In the genomic region with DNA sequence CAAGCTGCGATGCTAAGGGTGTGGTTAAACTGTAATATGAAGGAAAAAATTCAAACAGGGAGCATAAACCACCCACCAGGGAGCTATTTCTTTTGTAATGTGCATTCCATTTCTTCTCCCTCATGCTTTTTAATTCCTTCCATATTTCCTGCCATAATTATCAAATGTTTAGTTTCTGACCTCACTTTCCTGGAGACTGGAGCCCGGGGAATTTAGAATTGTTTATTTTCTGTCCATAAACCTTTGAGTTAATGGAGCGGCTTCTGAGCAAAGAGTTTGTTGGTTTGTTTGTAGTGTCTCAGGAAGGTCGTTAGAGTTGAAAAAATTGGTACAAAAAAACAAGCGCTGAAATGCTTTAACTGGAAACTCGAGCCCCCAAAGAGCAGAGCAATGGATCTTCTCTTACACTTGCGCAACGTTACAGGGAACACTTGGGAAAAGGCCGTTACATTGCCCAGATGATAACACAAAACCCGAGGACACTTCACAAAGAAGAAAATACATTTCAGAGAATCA, we compare ENCODE assay signal across 8 cellular contexts. TPM values are rescaled to one million over a fixed set of nuclear protein-coding genes. Genes with fewer than 3 reads are reported as not detected.
DNase-seq lines count a peak whose midpoint lies in the region; ATAC-seq and TF ChIP-seq lines count a peak whose summit lies in the region.

No MANE protein-coding gene starts in this region.

- H3K4me1 ChIP-seq in heart left ventricle: peaks cover 0 to 54% (median 43%) of the 10 kb centered on the region in 12 donors
- peaks cover 0 to 61% (median 56%) of the 10 kb centered on the region in 4 donors for H3K4me1 ChIP-seq in sigmoid colon

- TF ChIP-seq CTCF in activated B cell treated with CpG ODN at 0.5 μM for 24 hours (IDR thresholded peaks at IDR 0.05) (no peak), heart left ventricle (IDR thresholded peaks at IDR 0.05) (no peak), sigmoid colon (IDR thresholded peaks at IDR 0.05) (no peak)

- H3K27ac ChIP-seq in heart left ventricle (peak overlapping the region; percentile 91 to 98 (median 94)), sigmoid colon (peak overlapping the region; percentile 96 to 98 (median 98))

- H3K4me3 ChIP-seq in heart left ventricle (peak overlapping the region; percentile 68 to 99 (median 90)), sigmoid colon (peak overlapping the region; percentile 85 to 94 (median 89))

- peak; percentile 53 for DNase-seq in H4 (ENCODE audit: low spot score)
- no peak for DNase-seq in activated B cell treated with CpG ODN at 0.5 μM for 24 hours
- no peak for DNase-seq in heart left ventricle
- DNase-seq in sigmoid colon: peak; percentile 75
- DNase-seq in NCI-H345 treated with DMSO at 0.1 percent for 48 hours (lab: John Stamatoyannopoulos, UW; ENCODE audit: unreplicated experiment): no peak
- no peak for DNase-seq in GOT3 (lab: John Stamatoyannopoulos, UW)

- POLR2A ChIA-PET in activated B cell treated with CpG ODN at 0.5 μM for 24 hours (lab: Charles Lee): interaction anchor here (0.6 kb wide), 1 partner anchor 301 kb away, joined by 3 read pairs; no protein-coding TSS in a partner anchor

- no peaks in the 10 kb centered on the region for H3K9me3 ChIP-seq in heart left ventricle
- no peaks in the 10 kb centered on the region for H3K9me3 ChIP-seq in sigmoid colon

- H3K27me3 Mint-ChIP-seq in activated B cell treated with CpG ODN at 0.5 μM for 24 hours: peaks cover 33% of the 10 kb centered on the region

- ATAC-seq in activated B cell treated with CpG ODN at 0.5 μM for 24 hours (ENCODE audit: low read depth) (no peak), heart left ventricle (peak in 2 of 4 donors; percentile 20 to 33), GM18505 (IDR thresholded peaks at IDR 0.05; ENCODE audit: unreplicated experiment) (no peak), HG02642 (IDR thresholded peaks at IDR 0.05; ENCODE audit: poor library complexity, unreplicated experiment) (no peak)

- H3K9me3 Mint-ChIP-seq in activated B cell treated with CpG ODN at 0.5 μM for 24 hours: peaks cover 4% of the 10 kb centered on the region

- 4 to 6% (median 5%) methylated on average over 10 of the region's 10 CpGs for WGBS in heart left ventricle, 4 donors
- WGBS in sigmoid colon, 2 donors: 2 to 11% methylated on average over 10 of the region's 10 CpGs

- intact Hi-C loops in activated B cell treated with CpG ODN at 0.5 μM for 24 hours (cut with micrococcal nuclease) (no loop called here), heart left ventricle (cut with DNase I) (loop anchor here in 7 of 10 donors (2.0 to 10.0 kb wide), 8 partner anchors 31 to 107 kb away; no protein-coding TSS in a partner anchor), sigmoid colon (cut with DNase I) (loop anchor here (2.0 to 10.0 kb wide), 3 partner anchors 29 to 105 kb away; no protein-coding TSS in a partner anchor)

- no peaks in the 10 kb centered on the region for H3K36me3 Mint-ChIP-seq in activated B cell treated with CpG ODN at 0.5 μM for 24 hours (ENCODE audit: low read depth)

- no peak for TF ChIP-seq POLR2A in heart left ventricle (IDR thresholded peaks at IDR 0.05)
- TF ChIP-seq POLR2A in sigmoid colon (IDR thresholded peaks at IDR 0.05): no peak
- TF ChIP-seq POLR2A in GM18505 (IDR thresholded peaks at IDR 0.05; ENCODE audit: borderline replicate concordance, extremely low read depth, insufficient read depth, insufficient read length): no peak

- H3K4me3 Mint-ChIP-seq in activated B cell treated with CpG ODN at 0.5 μM for 24 hours: peak overlapping the region; percentile 79

- H3K27ac Mint-ChIP-seq in activated B cell treated with CpG ODN at 0.5 μM for 24 hours: no peak overlapping the region

- TF ChIP-seq EP300 in sigmoid colon (IDR thresholded peaks at IDR 0.05): peak in 2 of 4 donors; percentile 11 to 51

- H3K36me3 ChIP-seq in heart left ventricle (peaks cover 0 to 19% (median 6%) of the 10 kb centered on the region in 9 donors), sigmoid colon (no peaks in the 10 kb centered on the region)

- CTCF ChIA-PET in activated B cell treated with CpG ODN at 0.5 μM for 24 hours (lab: Charles Lee): interaction anchor here (1.4 kb wide), 1 partner anchor 32 kb away, joined by 3 read pairs; no protein-coding TSS in a partner anchor

- H3K27me3 ChIP-seq in heart left ventricle (peaks cover 0 to 27% (median 0%) of the 10 kb centered on the region in 9 donors), sigmoid colon (no peaks in the 10 kb centered on the region)

- H3K4me1 Mint-ChIP-seq in activated B cell treated with CpG ODN at 0.5 μM for 24 hours: peaks cover 12% of the 10 kb centered on the region

RNA-seq across cellular contexts. Expression of gene FSTL1, which starts 1.0 kb away (rescaled TPM):
- total RNA-seq in H4 (2014; rRNA removed; shearing (Covaris generic)): 290 and 316 TPM in 2 replicates
- total RNA-seq in activated B cell treated with CpG ODN at 0.5 μM for 24 hours (not detected in 2 replicates), heart left ventricle (100 to 1,000 TPM; 138 to 667 (median 220) TPM), sigmoid colon (100 to 1,000 TPM; 266 to 653 (median 320) TPM)
- polyA plus RNA-seq in heart left ventricle (100 to 1,000 TPM in 1 of 2 donors, 10 to 100 TPM in 1; 43.8 to 146 TPM), sigmoid colon (10 to 100 TPM in 2 of 3 donors, 1 to 10 TPM in 1; 8.1 to 56.2 (median 24.6) TPM)

Comparison
In these comparisons a context has a peak if more than half of its experiments do, and no peak if none do; other contexts are left out.
1. DNase-seq: peak in H4 (single experiment) and sigmoid colon (single experiment); none in activated B cell treated with CpG ODN at 0.5 μM for 24 hours (single experiment), heart left ventricle (0 of 5), NCI-H345 treated with DMSO at 0.1 percent for 48 hours (single experiment) and GOT3 (single experiment).
2. RNA of gene FSTL1, which starts 1.0 kb away (total RNA-seq): 266 to 653 TPM in sigmoid colon, 290 to 316 TPM in H4 and 138 to 667 TPM in heart left ventricle; not detected in activated B cell treated with CpG ODN at 0.5 μM for 24 hours; every median in the first group is over 100 times any median in the second.